8 cellular contexts compared by ENCODE assay signal in genomic region chr12:124566181-124567034, GRCh38. TPM values are rescaled to one million over a fixed set of nuclear protein-coding genes. Genes with fewer than 3 reads are reported as not detected.
DNase-seq lines count a peak whose midpoint lies in the region; ATAC-seq and TF ChIP-seq lines count a peak whose summit lies in the region.

No MANE protein-coding gene starts in this region.

- H3K36me3 ChIP-seq in OCI-LY7 (ENCODE audit: insufficient read depth, low read length) (no peaks in the 10 kb centered on the region), mucosa of stomach (ENCODE audit: control insufficient read depth, insufficient read depth, low read length) (no peaks in the 10 kb centered on the region)

- peak overlapping the region; percentile 52 to 96 (median 91) for H3K27ac Mint-ChIP-seq in CD14-positive monocyte

- H3K4me2 ChIP-seq in OCI-LY7 (ENCODE audit: low read length) = peak overlapping the region; percentile 95

- H3K79me2 ChIP-seq in OCI-LY7 (ENCODE audit: insufficient read depth, low read depth, low read length) = peaks cover 54% of the 10 kb centered on the region

- no peaks in the 10 kb centered on the region for H3K9me2 ChIP-seq in OCI-LY7 (ENCODE audit: insufficient read depth, low read length)

- ATAC-seq in GM19372 (IDR thresholded peaks at IDR 0.05; ENCODE audit: low read depth, unreplicated experiment) (peak; percentile 36), HG03565 (IDR thresholded peaks at IDR 0.05; ENCODE audit: unreplicated experiment) (peak; percentile 25), esophagus mucosa (peak; percentile 69)
- peak; percentile 60 to 64 for ATAC-seq in activated T-cell treated with anti-CD3 and anti-CD28 coated beads, Interleukin-2, amount 50 U/mL, for 4 hours

- H3K4me3 Mint-ChIP-seq in CD14-positive monocyte = peak overlapping the region; percentile 95
- peak overlapping the region; percentile 93 for H3K4me3 Mint-ChIP-seq in activated T-cell treated with anti-CD3 and anti-CD28 coated beads, Interleukin-2, amount 50 U/mL, for 4 hours

- POLR2A ChIA-PET in OCI-LY7 (lab: Charles Lee) = no interaction called here

- CTCF ChIA-PET in OCI-LY7 (lab: Charles Lee; ENCODE audit: unreplicated experiment) = interaction anchor here (0.6 to 0.7 kb wide), 4 partner anchors 14 to 262 kb away, joined by 3 to 5 read pairs (median 4); no protein-coding TSS in a partner anchor

- H3K4me1 ChIP-seq in OCI-LY7 (ENCODE audit: insufficient read depth, low read length, poor library complexity, severe bottlenecking) = peaks cover 39% of the 10 kb centered on the region
- H3K4me1 ChIP-seq in mucosa of stomach (ENCODE audit: control insufficient read depth, insufficient read depth, low read length) = peaks cover 30% of the 10 kb centered on the region

- H2AFZ ChIP-seq in OCI-LY7 (ENCODE audit: low read length) = no peak overlapping the region

- H3K9me3 ChIP-seq in OCI-LY7 (ENCODE audit: low read length) (no peaks in the 10 kb centered on the region), mucosa of stomach (ENCODE audit: control insufficient read depth, low read length) (no peaks in the 10 kb centered on the region)

- H3K9ac ChIP-seq in mucosa of stomach (ENCODE audit: low read length) = peak overlapping the region; percentile 87

- H4K20me1 ChIP-seq in OCI-LY7 (ENCODE audit: insufficient read depth, low read length) = peaks cover 23% of the 10 kb centered on the region

- peak overlapping the region; percentile 67 for H3K27ac ChIP-seq in OCI-LY7 (ENCODE audit: low read depth, low read length, poor library complexity, severe bottlenecking)

- no TSS peak for BruUV-seq in OCI-LY7 (replicated peaks; lab: Mats Ljungman, UMichigan)

- no peaks in the 10 kb centered on the region for H3K9me3 Mint-ChIP-seq in CD14-positive monocyte
- no peaks in the 10 kb centered on the region for H3K9me3 Mint-ChIP-seq in activated T-cell treated with anti-CD3 and anti-CD28 coated beads, Interleukin-2, amount 50 U/mL, for 4 hours

- H3K27me3 Mint-ChIP-seq in CD14-positive monocyte (ENCODE audit: low read depth in 3 of 3) = no peaks in the 10 kb centered on the region
- no peaks in the 10 kb centered on the region for H3K27me3 Mint-ChIP-seq in activated T-cell treated with anti-CD3 and anti-CD28 coated beads, Interleukin-2, amount 50 U/mL, for 4 hours (ENCODE audit: low read depth)

- TF ChIP-seq CTCF in CD14-positive monocyte (IDR thresholded peaks at IDR 0.05) (peak; percentile 23), OCI-LY7 (conservative IDR thresholded peaks at IDR 0.05; ENCODE audit: low read length) (peak; percentile 21; the same call in 1 of the 2 replicates)

- DNase-seq in CD14-positive monocyte (ENCODE audit: low spot score) (peak; percentile 86), OCI-LY7 (ENCODE audit: low spot score) (peak; percentile 56)
- DNase-seq in activated T-cell treated with anti-CD3 and anti-CD28 coated beads, Interleukin-2, amount 50 U/mL, for 4 hours = peak; percentile 63
- DNase-seq in stimulated activated CD8-positive, alpha-beta memory T cell treated with anti-CD3 and anti-CD28 coated beads, Interleukin-7, amount 100 ng/mL, for 4 hours (ENCODE audit: low read depth in 2 of 2) = peak; percentile 25 to 61

- H3K36me3 Mint-ChIP-seq in CD14-positive monocyte = peaks cover 8 to 10% of the 10 kb centered on the region in 2 donors
- H3K36me3 Mint-ChIP-seq in activated T-cell treated with anti-CD3 and anti-CD28 coated beads, Interleukin-2, amount 50 U/mL, for 4 hours (ENCODE audit: insufficient read depth) = no peaks in the 10 kb centered on the region

- H3K27me3 ChIP-seq in mucosa of stomach (ENCODE audit: control insufficient read depth, insufficient read depth, low read length) = no peaks in the 10 kb centered on the region

- intact Hi-C loops in CD14-positive monocyte (cut with micrococcal nuclease) (loop anchor here (5.0 to 10.0 kb wide), 5 partner anchors 88 to 201 kb away; no protein-coding TSS in a partner anchor), OCI-LY7 (cut with micrococcal nuclease; ENCODE audit: unreplicated experiment) (loop anchor here (1.0 to 5.0 kb wide), 5 partner anchors 24 to 201 kb away; no protein-coding TSS in a partner anchor)

- H3K4me3 ChIP-seq in OCI-LY7 (ENCODE audit: low read depth, low read length, poor library complexity, severe bottlenecking) (peak overlapping the region; percentile 90), mucosa of stomach (ENCODE audit: low read length) (peak overlapping the region; percentile 51)

- peaks cover 60% of the 10 kb centered on the region for H3K4me1 Mint-ChIP-seq in CD14-positive monocyte
- H3K4me1 Mint-ChIP-seq in activated T-cell treated with anti-CD3 and anti-CD28 coated beads, Interleukin-2, amount 50 U/mL, for 4 hours (ENCODE audit: low read depth) = peaks cover 27% of the 10 kb centered on the region

RNA-seq across cellular contexts. Expression of gene NCOR2, which starts 1.0 kb away (rescaled TPM):
- polyA plus RNA-seq in CD14-positive monocyte = 1 to 10 TPM; 4.7 to 5.5 TPM
- total RNA-seq in OCI-LY7 (2014; rRNA removed; shearing (Covaris generic)) = 22.7 and 30.2 TPM in 2 replicates
- 154 and 159 TPM in 2 replicates for total RNA-seq in OCI-LY7 (2022)
- 100 to 1,000 TPM; 127 to 160 (median 135) TPM for total RNA-seq in activated T-cell treated with anti-CD3 and anti-CD28 coated beads, Interleukin-2, amount 50 U/mL, for 4 hours
- total RNA-seq in esophagus mucosa = 60.3 TPM

Comparison
In these comparisons a context has a peak if more than half of its experiments do, and no peak if none do; other contexts are left out.
1. Peak in every context shown above with its lines: DNase-seq, ATAC-seq, H3K4me3 ChIP-seq and H3K27ac ChIP-seq.